ENCODE assay signal across 25 cellular contexts in the genomic region with DNA sequence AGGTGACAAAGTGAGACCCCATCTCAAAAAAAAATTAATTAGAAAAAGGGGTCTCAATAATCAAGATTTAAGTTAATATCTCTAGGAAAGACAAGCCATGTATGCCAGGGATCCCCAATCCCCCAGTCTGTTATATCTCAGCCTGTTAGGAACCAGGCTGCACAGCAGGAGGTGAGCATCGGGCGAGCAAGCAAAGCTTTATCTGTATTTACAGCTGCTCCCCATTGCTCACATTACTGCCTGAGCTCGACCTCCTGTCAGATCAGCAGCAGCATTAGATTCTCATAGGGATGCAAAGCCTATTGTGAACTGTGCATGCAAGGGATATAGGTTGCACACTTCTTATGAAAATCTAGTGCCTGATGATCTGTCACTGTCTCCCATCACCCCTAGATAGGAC.
"Had no signal": no experiment of that assay in that cellular context is flagged by ENCODE, and none has a peak within 500 bp of the region (broad histone marks: within the 10 kb centered on the region; RNA-seq: fewer than 3 reads in every experiment).

No MANE protein-coding gene starts in this region.

- H3K9me3 ChIP-seq: neutrophil, pancreas, prostate gland, right atrium auricular region, right lobe of liver, stomach, thoracic aorta, thyroid gland, tibial nerve, upper lobe of left lung, vagina had no signal

- H3K27me3 ChIP-seq: neutrophil, pancreas, right atrium auricular region, right lobe of liver, sigmoid colon, stomach, thyroid gland, tibial nerve, upper lobe of left lung, vagina had no signal

- H3K27ac ChIP-seq: neutrophil, pancreas, prostate gland, right atrium auricular region, right lobe of liver, sigmoid colon, stomach, thoracic aorta, thyroid gland, tibial nerve, upper lobe of left lung, vagina had no signal

- FAIRE-seq: pancreas, small intestine, urothelium cell line had no signal

- H3K4me1 ChIP-seq: prostate gland, right atrium auricular region, right lobe of liver, sigmoid colon, stomach, thyroid gland, upper lobe of left lung, vagina had no signal

- H3K36me3 ChIP-seq: neutrophil, pancreas, prostate gland, right atrium auricular region, right lobe of liver, sigmoid colon, stomach, thoracic aorta, thyroid gland, tibial nerve, upper lobe of left lung, vagina had no signal

- H3K4me3 ChIP-seq: pancreas, prostate gland, right atrium auricular region, right lobe of liver, sigmoid colon, stomach, thoracic aorta, thyroid gland, tibial nerve, upper lobe of left lung, vagina had no signal

- ATAC-seq: natural killer cell treated with Interleukin-12 subunit alpha and Interleukin-12 subunit beta and Interleukin-15 and Interleukin-18, amount 100 ng/mL, for 72 hours; right lobe of liver; stimulated activated effector memory CD8-positive, alpha-beta T cell treated with anti-CD3 and anti-CD28 coated beads, Interleukin-12 subunit alpha, Interleukin-12 subunit beta, amount 100 ng/mL, for 72 hours; stimulated activated naive B cell treated with anti-CD40 and anti-IgM and Interleukin-4, amounts not matched to agents 10 μg/mL and 1 μg/mL and 100 μg/mL, for 72 hours had no signal

- DNase-seq: nephron progenitor cell; nucleus accumbens; pancreas; retina; right lobe of liver; sigmoid colon; small intestine; stimulated activated CD4-positive, alpha-beta T cell treated with anti-CD3 and anti-CD28 coated beads, Interleukin-15, amount 100 ng/mL, for 24 hours; stimulated activated CD4-positive, alpha-beta T cell treated with anti-CD3 and anti-CD28 coated beads, Interleukin-2, amount 100 ng/mL, for 24 hours; stimulated activated CD4-positive, alpha-beta T cell treated with anti-CD3 and anti-CD28 coated beads, Interleukin-2, amount 100 ng/mL, for 48 hours; stimulated activated CD4-positive, alpha-beta T cell treated with anti-CD3 and anti-CD28 coated beads, Interleukin-4, amount 100 ng/mL, for 24 hours; stimulated activated naive B cell treated with anti-CD40 and anti-IgM and Interleukin-4, amounts not matched to agents 10 μg/mL and 1 μg/mL and 100 μg/mL, for 72 hours; stimulated activated naive CD4-positive, alpha-beta T cell treated with Interleukin-2 at 50 U/mL for 16 hours; stomach; thyroid gland; upper lobe of left lung had no signal
